Comparison of ENCODE assay signal across 8 cellular contexts in the genomic region with DNA sequence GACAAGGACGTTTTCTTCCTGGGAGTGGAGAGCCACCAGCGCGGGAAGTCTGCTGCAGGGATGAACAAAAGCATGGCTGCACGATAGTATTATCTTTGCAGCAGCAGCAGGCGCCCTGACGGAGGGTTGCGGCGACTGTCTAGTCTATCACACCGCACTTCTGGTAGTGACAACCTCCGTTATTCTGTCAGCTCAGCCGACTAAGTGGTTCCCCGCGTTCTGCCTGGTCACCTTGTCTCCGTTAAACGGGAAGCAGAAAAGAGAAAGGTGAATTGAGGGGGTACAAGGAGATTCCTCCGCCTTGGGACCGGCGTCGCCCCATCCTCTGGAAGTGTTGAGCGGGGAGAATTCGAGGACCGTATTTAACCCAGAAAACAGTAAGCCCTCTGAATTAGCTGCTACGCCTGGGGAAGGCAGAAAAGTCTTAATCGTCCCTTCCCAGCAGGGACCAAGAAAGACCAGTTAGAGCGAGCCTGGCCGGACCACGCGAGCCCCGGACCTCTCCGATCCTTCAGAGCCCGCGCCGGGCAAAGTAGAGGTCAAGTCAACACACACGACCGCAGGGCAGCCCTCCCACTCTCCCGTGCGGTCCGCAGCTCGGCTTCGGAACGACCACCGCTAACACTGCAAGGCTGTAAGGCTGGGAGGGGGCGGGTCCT. TPM values are rescaled to one million over a fixed set of nuclear protein-coding genes. Genes with fewer than 3 reads are reported as not detected.
DNase-seq lines count a peak whose midpoint lies in the region; ATAC-seq and TF ChIP-seq lines count a peak whose summit lies in the region.

No MANE protein-coding gene starts in this region.

- H3K36me3 ChIP-seq in ascending aorta, result no peaks in the 10 kb centered on the region

- peak; percentile 13 for ATAC-seq in GM21515 (IDR thresholded peaks at IDR 0.05; ENCODE audit: unreplicated experiment)

- H3K27ac Mint-ChIP-seq in Calu3 (ENCODE audit: unreplicated experiment), result peak overlapping the region; percentile 27

- peak overlapping the region; percentile 81 to 97 for H3K27ac ChIP-seq in ascending aorta

- peaks cover 10% of the 10 kb centered on the region for H3K4me1 Mint-ChIP-seq in Calu3 (ENCODE audit: low read depth, unreplicated experiment)

- TF ChIP-seq CTCF in Calu3 (IDR thresholded peaks at IDR 0.05; ENCODE audit: unreplicated experiment), result no peak
- TF ChIP-seq CTCF in ascending aorta (IDR thresholded peaks at IDR 0.05), result no peak

- peak overlapping the region; percentile 97 for H3K4me3 Mint-ChIP-seq in Calu3 (ENCODE audit: low read depth, unreplicated experiment)

- H3K36me3 Mint-ChIP-seq in Calu3 (ENCODE audit: insufficient read depth, unreplicated experiment), result peaks cover 32% of the 10 kb centered on the region

- H3K4me3 ChIP-seq in ascending aorta, result peak overlapping the region; percentile 64 to 79

- BruUV-seq in Calu3 (replicated peaks; lab: Mats Ljungman, UMichigan), result TSS peak; percentile 89

- H3K9me3 ChIP-seq in ascending aorta, result no peaks in the 10 kb centered on the region

- CTCF ChIA-PET in Calu3 (lab: Charles Lee), result interaction anchor here (0.6 to 1.8 kb wide), 2 partner anchors 210 to 297 kb away, joined by 5 to 7 read pairs; partner anchors contain the start of genes JKAMP and L3HYPDH

- H3K27me3 ChIP-seq in ascending aorta, result no peaks in the 10 kb centered on the region

- peaks cover 36% of the 10 kb centered on the region for H3K27me3 Mint-ChIP-seq in Calu3 (ENCODE audit: unreplicated experiment)

- intact Hi-C loops in Calu3 (cut with micrococcal nuclease; ENCODE audit: unreplicated experiment) (loop anchor here (1.0 to 5.0 kb wide), 6 partner anchors 25 to 254 kb away; no protein-coding TSS in a partner anchor), ascending aorta (cut with DNase I) (loop anchor here (2.0 to 5.0 kb wide), 5 partner anchors 61 to 761 kb away; partner anchors contain the start of genes KIAA0586 and TIMM9)

- no peaks in the 10 kb centered on the region for H3K9me3 Mint-ChIP-seq in Calu3 (ENCODE audit: low read depth, unreplicated experiment)

- peaks cover 5 to 20% of the 10 kb centered on the region in 2 donors for H3K4me1 ChIP-seq in ascending aorta

- DNase-seq in Calu3 (no peak), HUDEP-2 (lab: John Stamatoyannopoulos, UW; ENCODE audit: unreplicated experiment in 76 of 76) (peak in 66 of 76 experiments; percentile 11 to 79 (median 40)), SK-N-DZ (ENCODE audit: low spot score) (peak; percentile 68), ascending aorta (ENCODE audit: low spot score in 2 of 2) (no peak), iPS-NIHi11 (ENCODE audit: low spot score) (peak; percentile 8), ureter (ENCODE audit: low spot score) (no peak)
- peak in 3 of 4 experiments; percentile 1 to 2 (median 1) for DNase-seq in stimulated activated CD4-positive, alpha-beta T cell treated with anti-CD3 and anti-CD28 coated beads, Interleukin-1b, Interleukin-23, amount 100 ng/mL, for 24 hours (ENCODE audit: low read depth in 4 of 4, low spot score in 1 of 4)

RNA-seq across cellular contexts. Expression of gene DAAM1, which starts 0.5 kb away (rescaled TPM):
- total RNA-seq in Calu3 (2022) (23.2 and 28.9 TPM in 2 replicates), ascending aorta (67.6 TPM), ureter (109 TPM)
- polyA plus RNA-seq in SK-N-DZ (2014; cell fraction: cytosol; rRNA removed), result 14.0 and 18.4 TPM in 2 replicates
- 11.8 and 26.0 TPM in 2 replicates for polyA plus RNA-seq in SK-N-DZ (2014; cell fraction: nucleus; rRNA removed)

Comparison
In these comparisons a context has a peak if more than half of its experiments do, and no peak if none do; other contexts are left out.
1. DNase-seq: peak in HUDEP-2 (66 of 76), SK-N-DZ (single experiment), iPS-NIHi11 (single experiment) and stimulated activated CD4-positive, alpha-beta T cell treated with anti-CD3 and anti-CD28 coated beads, Interleukin-1b, Interleukin-23, amount 100 ng/mL, for 24 hours (3 of 4); none in Calu3 (single experiment), ascending aorta (0 of 2) and ureter (single experiment).